In the genomic region with DNA sequence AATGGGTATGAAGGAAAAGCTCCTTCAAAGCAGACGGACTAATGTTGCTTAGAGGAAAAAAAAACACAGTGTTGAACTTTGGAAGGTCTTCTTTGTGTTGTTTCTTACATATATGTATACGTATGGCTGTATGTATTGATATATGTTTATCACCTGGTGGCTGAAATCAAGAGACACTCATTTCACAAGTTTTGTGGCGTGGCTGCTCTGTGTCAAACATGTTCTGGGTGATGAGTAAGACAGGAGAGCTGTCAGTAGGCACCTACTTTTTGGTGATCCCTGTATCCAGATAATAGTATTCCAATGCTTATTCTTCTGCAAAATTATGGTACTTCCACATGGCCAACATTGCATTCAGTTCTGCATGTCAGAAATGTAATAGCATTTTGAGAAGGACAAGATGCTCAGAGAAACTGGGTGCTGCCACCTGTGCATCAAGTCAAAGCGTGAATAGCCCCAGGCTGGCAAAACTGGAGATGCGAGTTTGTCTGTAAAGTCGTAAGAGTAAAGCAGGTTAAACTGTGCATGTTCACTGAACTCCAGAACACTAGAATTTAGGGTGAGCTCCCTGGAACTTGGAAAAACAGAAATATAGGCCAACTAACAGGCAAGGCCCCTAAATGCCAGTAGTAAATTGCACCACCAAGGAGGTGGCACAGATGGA, we compare ENCODE assay signal across 1 cellular context.
TF ChIP-seq lines count a peak whose summit lies in the region.

No MANE protein-coding gene starts in this region.

TF ChIP-seq in GM23338, 12 proteins besides CTCF, POLR2A, EP300 and RAD21 (continued from another document):
- TF ChIP-seq, protein P1, sequence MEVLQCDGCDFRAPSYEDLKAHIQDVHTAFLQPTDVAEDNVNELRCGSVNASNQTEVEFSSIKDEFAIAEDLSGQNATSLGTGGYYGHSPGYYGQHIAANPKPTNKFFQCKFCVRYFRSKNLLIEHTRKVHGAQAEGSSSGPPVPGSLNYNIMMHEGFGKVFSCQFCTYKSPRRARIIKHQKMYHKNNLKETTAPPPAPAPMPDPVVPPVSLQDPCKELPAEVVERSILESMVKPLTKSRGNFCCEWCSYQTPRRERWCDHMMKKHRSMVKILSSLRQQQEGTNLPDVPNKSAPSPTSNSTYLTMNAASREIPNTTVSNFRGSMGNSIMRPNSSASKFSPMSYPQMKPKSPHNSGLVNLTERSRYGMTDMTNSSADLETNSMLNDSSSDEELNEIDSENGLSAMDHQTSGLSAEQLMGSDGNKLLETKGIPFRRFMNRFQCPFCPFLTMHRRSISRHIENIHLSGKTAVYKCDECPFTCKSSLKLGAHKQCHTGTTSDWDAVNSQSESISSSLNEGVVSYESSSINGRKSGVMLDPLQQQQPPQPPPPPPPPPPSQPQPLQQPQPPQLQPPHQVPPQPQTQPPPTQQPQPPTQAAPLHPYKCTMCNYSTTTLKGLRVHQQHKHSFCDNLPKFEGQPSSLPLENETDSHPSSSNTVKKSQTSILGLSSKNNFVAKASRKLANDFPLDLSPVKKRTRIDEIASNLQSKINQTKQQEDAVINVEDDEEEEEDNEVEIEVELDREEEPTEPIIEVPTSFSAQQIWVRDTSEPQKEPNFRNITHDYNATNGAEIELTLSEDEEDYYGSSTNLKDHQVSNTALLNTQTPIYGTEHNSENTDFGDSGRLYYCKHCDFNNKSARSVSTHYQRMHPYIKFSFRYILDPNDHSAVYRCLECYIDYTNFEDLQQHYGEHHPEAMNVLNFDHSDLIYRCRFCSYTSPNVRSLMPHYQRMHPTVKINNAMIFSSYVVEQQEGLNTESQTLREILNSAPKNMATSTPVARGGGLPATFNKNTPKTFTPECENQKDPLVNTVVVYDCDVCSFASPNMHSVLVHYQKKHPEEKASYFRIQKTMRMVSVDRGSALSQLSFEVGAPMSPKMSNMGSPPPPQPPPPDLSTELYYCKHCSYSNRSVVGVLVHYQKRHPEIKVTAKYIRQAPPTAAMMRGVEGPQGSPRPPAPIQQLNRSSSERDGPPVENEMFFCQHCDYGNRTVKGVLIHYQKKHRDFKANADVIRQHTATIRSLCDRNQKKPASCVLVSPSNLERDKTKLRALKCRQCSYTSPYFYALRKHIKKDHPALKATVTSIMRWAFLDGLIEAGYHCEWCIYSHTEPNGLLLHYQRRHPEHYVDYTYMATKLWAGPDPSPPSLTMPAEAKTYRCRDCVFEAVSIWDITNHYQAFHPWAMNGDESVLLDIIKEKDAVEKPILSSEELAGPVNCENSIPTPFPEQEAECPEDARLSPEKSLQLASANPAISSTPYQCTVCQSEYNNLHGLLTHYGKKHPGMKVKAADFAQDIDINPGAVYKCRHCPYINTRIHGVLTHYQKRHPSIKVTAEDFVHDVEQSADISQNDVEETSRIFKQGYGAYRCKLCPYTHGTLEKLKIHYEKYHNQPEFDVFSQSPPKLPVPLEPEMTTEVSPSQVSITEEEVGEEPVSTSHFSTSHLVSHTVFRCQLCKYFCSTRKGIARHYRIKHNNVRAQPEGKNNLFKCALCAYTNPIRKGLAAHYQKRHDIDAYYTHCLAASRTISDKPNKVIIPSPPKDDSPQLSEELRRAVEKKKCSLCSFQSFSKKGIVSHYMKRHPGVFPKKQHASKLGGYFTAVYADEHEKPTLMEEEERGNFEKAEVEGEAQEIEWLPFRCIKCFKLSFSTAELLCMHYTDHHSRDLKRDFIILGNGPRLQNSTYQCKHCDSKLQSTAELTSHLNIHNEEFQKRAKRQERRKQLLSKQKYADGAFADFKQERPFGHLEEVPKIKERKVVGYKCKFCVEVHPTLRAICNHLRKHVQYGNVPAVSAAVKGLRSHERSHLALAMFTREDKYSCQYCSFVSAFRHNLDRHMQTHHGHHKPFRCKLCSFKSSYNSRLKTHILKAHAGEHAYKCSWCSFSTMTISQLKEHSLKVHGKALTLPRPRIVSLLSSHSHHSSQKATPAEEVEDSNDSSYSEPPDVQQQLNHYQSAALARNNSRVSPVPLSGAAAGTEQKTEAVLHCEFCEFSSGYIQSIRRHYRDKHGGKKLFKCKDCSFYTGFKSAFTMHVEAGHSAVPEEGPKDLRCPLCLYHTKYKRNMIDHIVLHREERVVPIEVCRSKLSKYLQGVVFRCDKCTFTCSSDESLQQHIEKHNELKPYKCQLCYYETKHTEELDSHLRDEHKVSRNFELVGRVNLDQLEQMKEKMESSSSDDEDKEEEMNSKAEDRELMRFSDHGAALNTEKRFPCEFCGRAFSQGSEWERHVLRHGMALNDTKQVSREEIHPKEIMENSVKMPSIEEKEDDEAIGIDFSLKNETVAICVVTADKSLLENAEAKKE (CRISPR knock-in tag; IDR thresholded peaks at IDR 0.05): no peak
- TF ChIP-seq POLR2AphosphoS5 (IDR thresholded peaks at IDR 0.05; ENCODE audit: low read depth) (no peak), EZH2 (IDR thresholded peaks at IDR 0.05; ENCODE audit: low read depth, unreplicated experiment) (no peak), CREB1 (CRISPR knock-in tag; IDR thresholded peaks at IDR 0.05; ENCODE audit: low read depth) (no peak), ZNF114 (CRISPR knock-in tag; IDR thresholded peaks at IDR 0.05) (no peak), EZH2phosphoT487 (IDR thresholded peaks at IDR 0.05; ENCODE audit: unreplicated experiment) (no peak)
- TF ChIP-seq, protein P2, sequence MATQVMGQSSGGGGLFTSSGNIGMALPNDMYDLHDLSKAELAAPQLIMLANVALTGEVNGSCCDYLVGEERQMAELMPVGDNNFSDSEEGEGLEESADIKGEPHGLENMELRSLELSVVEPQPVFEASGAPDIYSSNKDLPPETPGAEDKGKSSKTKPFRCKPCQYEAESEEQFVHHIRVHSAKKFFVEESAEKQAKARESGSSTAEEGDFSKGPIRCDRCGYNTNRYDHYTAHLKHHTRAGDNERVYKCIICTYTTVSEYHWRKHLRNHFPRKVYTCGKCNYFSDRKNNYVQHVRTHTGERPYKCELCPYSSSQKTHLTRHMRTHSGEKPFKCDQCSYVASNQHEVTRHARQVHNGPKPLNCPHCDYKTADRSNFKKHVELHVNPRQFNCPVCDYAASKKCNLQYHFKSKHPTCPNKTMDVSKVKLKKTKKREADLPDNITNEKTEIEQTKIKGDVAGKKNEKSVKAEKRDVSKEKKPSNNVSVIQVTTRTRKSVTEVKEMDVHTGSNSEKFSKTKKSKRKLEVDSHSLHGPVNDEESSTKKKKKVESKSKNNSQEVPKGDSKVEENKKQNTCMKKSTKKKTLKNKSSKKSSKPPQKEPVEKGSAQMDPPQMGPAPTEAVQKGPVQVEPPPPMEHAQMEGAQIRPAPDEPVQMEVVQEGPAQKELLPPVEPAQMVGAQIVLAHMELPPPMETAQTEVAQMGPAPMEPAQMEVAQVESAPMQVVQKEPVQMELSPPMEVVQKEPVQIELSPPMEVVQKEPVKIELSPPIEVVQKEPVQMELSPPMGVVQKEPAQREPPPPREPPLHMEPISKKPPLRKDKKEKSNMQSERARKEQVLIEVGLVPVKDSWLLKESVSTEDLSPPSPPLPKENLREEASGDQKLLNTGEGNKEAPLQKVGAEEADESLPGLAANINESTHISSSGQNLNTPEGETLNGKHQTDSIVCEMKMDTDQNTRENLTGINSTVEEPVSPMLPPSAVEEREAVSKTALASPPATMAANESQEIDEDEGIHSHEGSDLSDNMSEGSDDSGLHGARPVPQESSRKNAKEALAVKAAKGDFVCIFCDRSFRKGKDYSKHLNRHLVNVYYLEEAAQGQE (IDR thresholded peaks at IDR 0.05; ENCODE audit: unreplicated experiment): no peak
